In genomic region chr11:914204-914603, GRCh38 we compare ENCODE assay signal across 19 cellular contexts.
"Had no signal": no experiment of that assay in that cellular context is flagged by ENCODE, and none has a peak within 500 bp of the region (broad histone marks: within the 10 kb centered on the region; RNA-seq: fewer than 3 reads in every experiment).

No MANE protein-coding gene starts in this region.

- H3K27me3 Mint-ChIP-seq: activated CD8-positive, alpha-beta memory T cell treated with anti-CD3 and anti-CD28 coated beads, Interleukin-2, amount 10 ng/mL, durations not matched to agents 7 days and 5 days; activated naive CD8-positive, alpha-beta T cell had no signal

- H3K27ac ChIP-seq: foreskin keratinocyte, neural progenitor cell, thoracic aorta, vagina had no signal

- H3K4me1 ChIP-seq: foreskin keratinocyte had no signal

- H3K9me3 ChIP-seq: thoracic aorta, vagina had no signal

- H3K4me3 Mint-ChIP-seq: activated CD8-positive, alpha-beta memory T cell treated with anti-CD3 and anti-CD28 coated beads, Interleukin-2, amount 10 ng/mL, durations not matched to agents 7 days and 5 days; activated naive CD8-positive, alpha-beta T cell; activated T-cell treated with anti-CD3 and anti-CD28 coated beads, Interleukin-2, amount 50 U/mL, for 4 hours; mesothelial cell of epicardium; neural progenitor cell; T-helper 1 cell treated with Interleukin-12 subunit alpha and Interleukin-12 subunit beta and Interleukin-4 antibody, amounts not matched to agents 30 μg/mL and 1 μg/mL, for 36 hours had no signal

- FAIRE-seq: endometrium, islet of Langerhans had no signal

- H3K4me3 ChIP-seq: neural progenitor cell, thoracic aorta, vagina had no signal

- H3K36me3 ChIP-seq: neural progenitor cell, thoracic aorta, vagina had no signal

- H3K36me3 Mint-ChIP-seq: activated CD8-positive, alpha-beta memory T cell treated with anti-CD3 and anti-CD28 coated beads, Interleukin-2, amount 10 ng/mL, durations not matched to agents 7 days and 5 days; activated naive CD8-positive, alpha-beta T cell; mesothelial cell of epicardium; neural progenitor cell had no signal

- H3K9me3 Mint-ChIP-seq: activated T-cell treated with anti-CD3 and anti-CD28 coated beads, Interleukin-2, amount 50 U/mL, for 4 hours; mesothelial cell of epicardium; neural progenitor cell; T-helper 1 cell treated with Interleukin-12 subunit alpha and Interleukin-12 subunit beta and Interleukin-4 antibody, amounts not matched to agents 30 μg/mL and 1 μg/mL, for 36 hours had no signal

- H3K27me3 ChIP-seq: dorsolateral prefrontal cortex, foreskin keratinocyte, neural progenitor cell, vagina had no signal

- H3K9ac ChIP-seq: neural progenitor cell had no signal

- ATAC-seq: activated CD8-positive, alpha-beta memory T cell treated with anti-CD3 and anti-CD28 coated beads, Interleukin-2, amount 10 ng/mL, durations not matched to agents 7 days and 5 days; activated T-cell treated with anti-CD3 and anti-CD28 coated beads, Interleukin-2, amount 50 U/mL, for 4 hours; foreskin keratinocyte; SK-N-SH treated with all-trans-retinoic acid at 6 μM for 48 hours; stimulated activated naive CD8-positive, alpha-beta T cell treated with anti-CD3 and anti-CD28 coated beads, Interleukin-15, Interleukin-2, amounts not matched to agents 100 U/mL and 50 U/mL, for 24 hours had no signal

- H3K4me2 ChIP-seq: neural progenitor cell had no signal

- DNase-seq: activated CD4-positive, alpha-beta T cell treated with anti-CD3 and anti-CD28 coated beads, Interleukin-2, amount 50 U/mL, for 4 hours; activated CD8-positive, alpha-beta memory T cell treated with anti-CD3 and anti-CD28 coated beads, Interleukin-2, amount 10 ng/mL, durations not matched to agents 7 days and 5 days; activated effector memory CD4-positive, alpha-beta T cell treated with anti-CD3 and anti-CD28 coated beads, Interleukin-2, amount 50 U/mL, for 16 hours; activated T-cell treated with anti-CD3 and anti-CD28 coated beads, Interleukin-2, amount 50 U/mL, for 4 hours; cerebellar nuclear complex; dorsolateral prefrontal cortex; foreskin keratinocyte; stimulated activated CD4-positive, alpha-beta T cell treated with anti-CD3 and anti-CD28 coated beads, Interleukin-12 subunit alpha, Interleukin-12 subunit beta, amount 100 ng/mL, for 4 hours; stimulated activated CD4-positive, alpha-beta T cell treated with anti-CD3 and anti-CD28 coated beads, Interleukin-2, amount 100 ng/mL, for 48 hours; stimulated activated naive CD8-positive, alpha-beta T cell treated with anti-CD3 and anti-CD28 coated beads, Interleukin-15, Interleukin-2, amounts not matched to agents 100 U/mL and 50 U/mL, for 24 hours had no signal

- H2AFZ ChIP-seq: neural progenitor cell had no signal

- H3K27ac Mint-ChIP-seq: activated CD8-positive, alpha-beta memory T cell treated with anti-CD3 and anti-CD28 coated beads, Interleukin-2, amount 10 ng/mL, durations not matched to agents 7 days and 5 days; activated naive CD8-positive, alpha-beta T cell; mesothelial cell of epicardium; neural progenitor cell; T-helper 1 cell treated with Interleukin-12 subunit alpha and Interleukin-12 subunit beta and Interleukin-4 antibody, amounts not matched to agents 30 μg/mL and 1 μg/mL, for 36 hours had no signal
